In the genomic region with DNA sequence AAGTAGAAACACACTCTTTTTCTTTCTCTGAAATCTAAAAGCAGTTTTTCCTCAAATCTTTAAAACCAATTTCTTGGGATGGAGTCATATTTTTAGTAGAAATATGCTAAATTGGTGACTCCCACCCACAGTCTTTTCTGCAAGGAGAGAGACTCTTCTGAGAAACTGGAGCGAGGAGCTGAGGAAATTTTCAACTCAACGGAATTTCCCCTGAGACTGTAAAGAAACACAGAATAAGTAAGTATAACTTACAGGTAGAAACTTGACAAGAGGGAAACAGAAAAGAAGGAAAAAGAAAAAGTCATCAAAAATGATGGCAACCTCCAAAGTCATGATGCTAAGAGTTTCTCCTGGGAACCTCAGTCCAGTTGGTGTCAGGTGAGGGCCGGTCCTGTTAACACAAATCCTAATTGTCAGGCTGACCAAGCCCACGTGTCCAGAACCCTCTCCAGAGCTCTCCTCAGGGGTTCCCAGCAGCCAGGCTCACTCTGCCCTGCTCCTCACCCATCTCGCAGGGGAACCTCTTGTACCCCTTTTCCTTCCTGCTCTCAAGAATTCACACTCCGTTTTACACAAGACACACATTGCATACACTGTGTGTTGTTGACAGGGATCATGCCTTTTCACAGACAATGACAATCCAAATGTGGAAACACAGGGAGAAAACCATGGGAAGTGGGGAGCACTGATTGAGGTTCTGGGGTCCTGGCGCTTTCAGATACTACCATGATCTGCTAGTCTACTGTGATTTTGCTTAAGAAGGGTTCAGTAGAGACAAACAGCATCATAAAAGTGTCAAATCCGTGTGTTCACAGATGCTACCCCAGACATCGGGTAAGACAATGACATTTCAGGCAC, we compare ENCODE assay signal across 15 cellular contexts. TPM values are rescaled to one million over a fixed set of nuclear protein-coding genes. Genes with fewer than 3 reads are reported as not detected.
DNase-seq lines count a peak whose midpoint lies in the region; ATAC-seq and TF ChIP-seq lines count a peak whose summit lies in the region.
"Had no signal": no experiment of that assay in that cellular context is flagged by ENCODE, and none has a peak within 500 bp of the region (broad histone marks: within the 10 kb centered on the region; RNA-seq: fewer than 3 reads in every experiment).

No MANE protein-coding gene starts in this region.

- H3K79me2 ChIP-seq in Loucy (ENCODE audit: insufficient read depth, low read length) = no peaks in the 10 kb centered on the region

- no peak overlapping the region for H3K27ac ChIP-seq in sigmoid colon
- no peak overlapping the region for H3K27ac ChIP-seq in right cardiac atrium (ENCODE audit: low read length)
- H3K27ac ChIP-seq: PC-9 had no signal

- peak overlapping the region; percentile 94 for H3K27ac Mint-ChIP-seq in activated CD4-positive, alpha-beta T cell treated with anti-CD3 and anti-CD28 coated beads for 36 hours
- peak overlapping the region; percentile 95 for H3K27ac Mint-ChIP-seq in activated naive CD8-positive, alpha-beta T cell treated with anti-CD3 and anti-CD28 coated beads for 36 hours
- H3K27ac Mint-ChIP-seq: dendritic cell treated with granulocyte-macrophage colony-stimulating factor and Interleukin-4, amounts not matched to agents 40 ng/mL and 50 ng/mL, for 4 days; H9 had no signal

- no peaks in the 10 kb centered on the region for H4K20me1 ChIP-seq in Loucy (ENCODE audit: insufficient read depth, low read length, poor library complexity, severe bottlenecking)

- no peaks in the 10 kb centered on the region for H3K9me3 ChIP-seq in Loucy (ENCODE audit: insufficient read depth, low read depth, low read length)
- no peaks in the 10 kb centered on the region for H3K9me3 ChIP-seq in sigmoid colon
- H3K9me3 ChIP-seq in right cardiac atrium (ENCODE audit: control insufficient read depth, low read length) = no peaks in the 10 kb centered on the region

- POLR2A ChIA-PET in activated CD4-positive, alpha-beta T cell treated with anti-CD3 and anti-CD28 coated beads for 36 hours (lab: Charles Lee) = interaction anchor here (0.6 to 1.2 kb wide), 3 partner anchors 38 to 147 kb away, joined by 4 to 5 read pairs (median 4); no protein-coding TSS in a partner anchor

- H3K4me3 ChIP-seq in Loucy (ENCODE audit: low read length, poor library complexity, severe bottlenecking) (no peak overlapping the region), sigmoid colon (no peak overlapping the region), right cardiac atrium (ENCODE audit: low read length) (no peak overlapping the region)
- H3K4me3 ChIP-seq: PC-9 had no signal

- no peaks in the 10 kb centered on the region for H3F3A ChIP-seq in Loucy (ENCODE audit: low read depth)

- CTCF ChIA-PET in activated CD4-positive, alpha-beta T cell treated with anti-CD3 and anti-CD28 coated beads for 36 hours (lab: Charles Lee) = interaction anchor here (1.0 to 1.6 kb wide), 3 partner anchors 9 to 41 kb away, joined by 3 to 7 read pairs (median 3); no protein-coding TSS in a partner anchor

- H3K4me2 ChIP-seq in Loucy (ENCODE audit: low read depth, low read length, poor library complexity, severe bottlenecking) = peak overlapping the region; percentile 50
- H3K4me2 ChIP-seq: PC-9 had no signal

- no peak for TF ChIP-seq EP300 in sigmoid colon (IDR thresholded peaks at IDR 0.05)

- no peak overlapping the region for H2AFZ ChIP-seq in Loucy (ENCODE audit: low read length)
- H2AFZ ChIP-seq: PC-9 had no signal

- no peaks in the 10 kb centered on the region for H3K9me3 Mint-ChIP-seq in activated CD4-positive, alpha-beta T cell treated with anti-CD3 and anti-CD28 coated beads for 36 hours (ENCODE audit: low read depth)
- no peaks in the 10 kb centered on the region for H3K9me3 Mint-ChIP-seq in activated naive CD8-positive, alpha-beta T cell treated with anti-CD3 and anti-CD28 coated beads for 36 hours
- H3K9me3 Mint-ChIP-seq: dendritic cell treated with granulocyte-macrophage colony-stimulating factor and Interleukin-4, amounts not matched to agents 40 ng/mL and 50 ng/mL, for 4 days; H9 had no signal

- no peaks in the 10 kb centered on the region for H3K27me3 Mint-ChIP-seq in activated CD4-positive, alpha-beta T cell treated with anti-CD3 and anti-CD28 coated beads for 36 hours
- peaks cover under 1% of the 10 kb centered on the region for H3K27me3 Mint-ChIP-seq in activated naive CD8-positive, alpha-beta T cell treated with anti-CD3 and anti-CD28 coated beads for 36 hours

- H3K4me3 Mint-ChIP-seq in activated CD4-positive, alpha-beta T cell treated with anti-CD3 and anti-CD28 coated beads for 36 hours = peak overlapping the region; percentile 65
- H3K4me3 Mint-ChIP-seq in activated naive CD8-positive, alpha-beta T cell treated with anti-CD3 and anti-CD28 coated beads for 36 hours = peak overlapping the region; percentile 75
- H3K4me3 Mint-ChIP-seq: dendritic cell treated with granulocyte-macrophage colony-stimulating factor and Interleukin-4, amounts not matched to agents 40 ng/mL and 50 ng/mL, for 4 days; H9 had no signal

- DNase-seq in activated CD4-positive, alpha-beta T cell treated with anti-CD3 and anti-CD28 coated beads for 36 hours = no peak
- no peak for DNase-seq in activated CD4-positive, alpha-beta T cell treated with anti-CD3 and anti-CD28 coated beads, Interleukin-2, amount 50 U/mL, for 1 hour
- no peak for DNase-seq in activated naive CD8-positive, alpha-beta T cell treated with anti-CD3 and anti-CD28 coated beads for 36 hours
- peak; percentile 15 for DNase-seq in sigmoid colon
- no peak for DNase-seq in right cardiac atrium
- DNase-seq: anterior cingulate cortex, H9, left ventricle myocardium superior, NCI-H510A, PC-9 had no signal

- H3K9ac ChIP-seq in Loucy (ENCODE audit: low read depth, low read length, poor library complexity, severe bottlenecking) = no peak overlapping the region

- TF ChIP-seq CTCF in Loucy (conservative IDR thresholded peaks at IDR 0.05; ENCODE audit: low read length) = no peak
- TF ChIP-seq CTCF in sigmoid colon (IDR thresholded peaks at IDR 0.05) = no peak

- peaks cover 87% of the 10 kb centered on the region for H3K4me1 Mint-ChIP-seq in activated CD4-positive, alpha-beta T cell treated with anti-CD3 and anti-CD28 coated beads for 36 hours
- H3K4me1 Mint-ChIP-seq in activated naive CD8-positive, alpha-beta T cell treated with anti-CD3 and anti-CD28 coated beads for 36 hours = peaks cover 81% of the 10 kb centered on the region

- intact Hi-C loops in activated CD4-positive, alpha-beta T cell treated with anti-CD3 and anti-CD28 coated beads for 36 hours (cut with DNase I, micrococcal nuclease) = loop anchor here in 1 of 2 experiments (2.0 kb wide), 1 partner anchor 13 kb away; no protein-coding TSS in a partner anchor
- intact Hi-C loops in sigmoid colon (cut with DNase I) = no loop called here
- intact Hi-C loops in right cardiac atrium (cut with DNase I) = no loop called here

- TF ChIP-seq POLR2A in sigmoid colon (IDR thresholded peaks at IDR 0.05) = no peak

- H3K4me1 ChIP-seq in Loucy (ENCODE audit: insufficient read depth, low read length, poor library complexity, severe bottlenecking) (peaks cover 25% of the 10 kb centered on the region), sigmoid colon (peaks cover 0 to 5% (median 1%) of the 10 kb centered on the region in 4 donors), right cardiac atrium (ENCODE audit: control insufficient read depth, insufficient read depth, low read length) (no peaks in the 10 kb centered on the region)

- WGBS in sigmoid colon, 2 donors = 55 to 69% methylated on average over 9 of the region's 9 CpGs
- WGBS in right cardiac atrium = 58% methylated on average over 9 of the region's 9 CpGs

- H3K27me3 ChIP-seq in Loucy (ENCODE audit: insufficient read depth, low read length, poor library complexity, severe bottlenecking) (peaks cover 19% of the 10 kb centered on the region), sigmoid colon (no peaks in the 10 kb centered on the region), right cardiac atrium (ENCODE audit: control insufficient read depth, insufficient read depth) (no peaks in the 10 kb centered on the region)

- H3K36me3 Mint-ChIP-seq in activated CD4-positive, alpha-beta T cell treated with anti-CD3 and anti-CD28 coated beads for 36 hours (ENCODE audit: low read depth) = peaks cover 94% of the 10 kb centered on the region
- peaks cover 89% of the 10 kb centered on the region for H3K36me3 Mint-ChIP-seq in activated naive CD8-positive, alpha-beta T cell treated with anti-CD3 and anti-CD28 coated beads for 36 hours

- peak; percentile 18 for ATAC-seq in activated CD4-positive, alpha-beta T cell treated with anti-CD3 and anti-CD28 coated beads for 36 hours
- no peak for ATAC-seq in HG02571 (IDR thresholded peaks at IDR 0.05; ENCODE audit: unreplicated experiment)
- no peak for ATAC-seq in HG02840 (IDR thresholded peaks at IDR 0.05; ENCODE audit: low FRiP score, unreplicated experiment)
- ATAC-seq in right cardiac atrium = no peak
- ATAC-seq: left ventricle myocardium superior had no signal

- H3K9me2 ChIP-seq in Loucy (replicated peaks; ENCODE audit: low read depth, low read length) = no peaks in the 10 kb centered on the region

- no peaks in the 10 kb centered on the region for H3K36me3 ChIP-seq in Loucy (ENCODE audit: insufficient read depth, low read length)
- no peaks in the 10 kb centered on the region for H3K36me3 ChIP-seq in sigmoid colon

RNA-seq across cellular contexts. Expression of gene IL2RA, which starts 16.3 kb away (rescaled TPM):
- total RNA-seq in activated CD4-positive, alpha-beta T cell treated with anti-CD3 and anti-CD28 coated beads for 36 hours = 100 to 1,000 TPM; 659 to 980 TPM
- total RNA-seq in activated naive CD8-positive, alpha-beta T cell treated with anti-CD3 and anti-CD28 coated beads for 36 hours = 100 to 1,000 TPM; 680 to 698 TPM
- total RNA-seq in sigmoid colon (1 to 10 TPM in 2 of 4 donors, under 1 TPM in 1, not detected in 1; 0.99 to 9.0 (median 2.5) TPM), right cardiac atrium (1 to 10 TPM in 1 of 4 donors, under 1 TPM in 3; 0.71 to 1.3 (median 0.82) TPM)
- polyA plus RNA-seq in sigmoid colon (10 to 100 TPM in 1 of 3 donors, 1 to 10 TPM in 1, under 1 TPM in 1; 0.60 to 14.0 (median 6.9) TPM), right cardiac atrium (0.18 TPM)
- total RNA-seq: H9, PC-9 had no signal
- polyA plus RNA-seq: neural cell had no signal

RNA-seq across cellular contexts. Expression of gene RBM17, which starts 43.0 kb away (rescaled TPM):
- total RNA-seq in activated CD4-positive, alpha-beta T cell treated with anti-CD3 and anti-CD28 coated beads for 36 hours = 100 to 1,000 TPM; 206 to 246 TPM
- 100 to 1,000 TPM; 337 to 355 TPM for total RNA-seq in activated naive CD8-positive, alpha-beta T cell treated with anti-CD3 and anti-CD28 coated beads for 36 hours
- 10 to 100 TPM; 50.8 to 63.1 (median 54.8) TPM for total RNA-seq in sigmoid colon
- 10 to 100 TPM; 32.8 to 74.2 (median 40.2) TPM for polyA plus RNA-seq in sigmoid colon
- 10 to 100 TPM; 51.6 to 66.5 (median 57.1) TPM for total RNA-seq in right cardiac atrium
- 51.0 TPM for polyA plus RNA-seq in right cardiac atrium

Comparison
In these comparisons a context has a peak if more than half of its experiments do, and no peak if none do; other contexts are left out.
1. RNA of gene IL2RA, which starts 16.3 kb away (total RNA-seq): 659 to 980 TPM in activated CD4-positive, alpha-beta T cell treated with anti-CD3 and anti-CD28 coated beads for 36 hours and 680 to 698 TPM in activated naive CD8-positive, alpha-beta T cell treated with anti-CD3 and anti-CD28 coated beads for 36 hours; 0.99 to 9.0 TPM in sigmoid colon and 0.71 to 1.3 TPM in right cardiac atrium; every median in the first group is over 10 times any median in the second.